Comparison of ENCODE assay signal across 8 cellular contexts in the genomic region with DNA sequence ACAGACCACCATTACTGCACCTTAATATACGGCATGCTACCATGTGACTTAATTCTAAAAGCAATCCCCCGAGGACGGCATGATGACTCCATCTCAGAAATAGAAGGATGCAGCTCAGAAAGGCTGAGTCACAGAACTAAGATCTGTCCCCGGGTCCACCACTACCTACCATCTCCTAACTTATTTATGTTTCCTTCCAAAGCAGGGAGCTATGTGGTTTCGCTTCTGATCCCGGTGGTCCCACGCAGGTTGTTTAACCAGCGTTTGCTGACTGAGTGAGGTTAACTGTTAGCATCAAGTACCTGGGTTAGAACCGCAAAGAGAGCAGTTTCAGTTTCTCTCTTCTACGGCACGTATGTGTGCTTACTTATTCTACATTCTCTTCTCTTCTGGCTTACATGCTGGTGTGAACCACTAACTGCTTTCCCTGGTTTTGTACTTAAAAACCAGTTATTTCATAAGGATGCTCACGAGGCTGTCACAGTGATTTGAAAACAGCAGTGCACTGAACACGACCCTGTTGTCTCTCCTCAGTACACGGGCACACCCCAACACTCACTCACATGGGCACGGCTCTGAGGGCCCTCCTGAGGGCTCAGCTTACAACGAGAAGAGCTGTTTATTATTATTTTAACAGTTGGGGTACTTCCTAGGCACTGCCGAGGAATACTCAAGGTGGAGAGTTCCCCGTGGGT.
DNase-seq lines count a peak whose midpoint lies in the region; ATAC-seq and TF ChIP-seq lines count a peak whose summit lies in the region.

No MANE protein-coding gene starts in this region.

- DNase-seq in Peyer's patch (peak in 2 of 3 donors; percentile 53 to 66), coronary artery (ENCODE audit: low spot score) (no peak), hepatic stellate cell (ENCODE audit: low spot score) (no peak), body of pancreas (no peak), NOMO-1 treated with DMSO at 0.1 percent for 48 hours (lab: John Stamatoyannopoulos, UW; ENCODE audit: unreplicated experiment) (no peak)
- peak; percentile 31 for DNase-seq in stimulated activated CD8-positive, alpha-beta memory T cell treated with anti-CD3 and anti-CD28 coated beads, Interleukin-12 subunit alpha, Interleukin-12 subunit beta, amount 100 ng/mL, for 24 hours (ENCODE audit: extremely low read depth)

- peak; percentile 48 for ATAC-seq in GM18858 (IDR thresholded peaks at IDR 0.05; ENCODE audit: unreplicated experiment)
- ATAC-seq in HG02759 (IDR thresholded peaks at IDR 0.05; ENCODE audit: unreplicated experiment) = peak; percentile 59
- ATAC-seq in body of pancreas = no peak

- H3K27me3 ChIP-seq in Peyer's patch (no peaks in the 10 kb centered on the region), body of pancreas (no peaks in the 10 kb centered on the region)

- intact Hi-C loops in body of pancreas (cut with DNase I) = no loop called here

- H3K27ac ChIP-seq in Peyer's patch (peak overlapping the region; percentile 59 to 75 (median 63)), coronary artery (no peak overlapping the region), body of pancreas (no peak overlapping the region)

- no peak for TF ChIP-seq CTCF in Peyer's patch (IDR thresholded peaks at IDR 0.05)
- TF ChIP-seq CTCF in coronary artery (IDR thresholded peaks at IDR 0.05) = no peak
- TF ChIP-seq CTCF in body of pancreas (IDR thresholded peaks at IDR 0.05) = no peak

- no peak for TF ChIP-seq POLR2A in Peyer's patch (IDR thresholded peaks at IDR 0.05)
- TF ChIP-seq POLR2A in body of pancreas (IDR thresholded peaks at IDR 0.05) = no peak

- 80 to 85% methylated on average over 16 to 18 of the region's 18 CpGs for WGBS in body of pancreas, 2 donors

- H3K4me1 ChIP-seq in Peyer's patch (peaks cover 0 to 38% (median 17%) of the 10 kb centered on the region in 4 donors), body of pancreas (peaks cover 13% of the 10 kb centered on the region)

- H3K36me3 ChIP-seq in Peyer's patch = no peaks in the 10 kb centered on the region
- H3K36me3 ChIP-seq in body of pancreas (replicated peaks in 1 of 2; ENCODE audit: insufficient read depth in 1 of 2, low read depth in 2 of 2) = no peaks in the 10 kb centered on the region

- H3K4me3 ChIP-seq in Peyer's patch (peak overlapping the region; percentile 2 to 50 (median 22)), coronary artery (peak overlapping the region; percentile 2), body of pancreas (no peak overlapping the region)

- H3K9me3 ChIP-seq in Peyer's patch = no peaks in the 10 kb centered on the region
- H3K9me3 ChIP-seq in body of pancreas = no peaks in the 10 kb centered on the region

Comparison
In these comparisons a context has a peak if more than half of its experiments do, and no peak if none do; other contexts are left out.
1. DNase-seq: peak in Peyer's patch (2 of 3) and stimulated activated CD8-positive, alpha-beta memory T cell treated with anti-CD3 and anti-CD28 coated beads, Interleukin-12 subunit alpha, Interleukin-12 subunit beta, amount 100 ng/mL, for 24 hours (single experiment); none in coronary artery (single experiment), hepatic stellate cell (single experiment), body of pancreas (0 of 4) and NOMO-1 treated with DMSO at 0.1 percent for 48 hours (single experiment).
2. H3K27ac ChIP-seq: peak in Peyer's patch (4 of 4); none in coronary artery (0 of 2) and body of pancreas (0 of 4).
3. H3K4me3 ChIP-seq: peak in Peyer's patch (4 of 4) and coronary artery (single experiment); none in body of pancreas (0 of 2).